4 cellular contexts compared by ENCODE assay signal in genomic region chr18:44543387-44543786, GRCh38.
"Had no signal": no experiment of that assay in that cellular context is flagged by ENCODE, and none has a peak within 500 bp of the region (broad histone marks: within the 10 kb centered on the region; RNA-seq: fewer than 3 reads in every experiment).

No MANE protein-coding gene starts in this region.

- H3K9me3 Mint-ChIP-seq: GM23338 had no signal

- DNase-seq: H9, HCEC 1CT, IMR-90 had no signal

- ATAC-seq: GM23338 had no signal

- H3K4me1 Mint-ChIP-seq: GM23338, H9 had no signal

- H3K27ac Mint-ChIP-seq: GM23338 had no signal

- H3K4me3 Mint-ChIP-seq: GM23338, H9 had no signal
